Comparison of ENCODE assay signal across 17 cellular contexts in genomic region chr2:164522561-164522981, GRCh38.
DNase-seq lines count a peak whose midpoint lies in the region; ATAC-seq and TF ChIP-seq lines count a peak whose summit lies in the region.
"Had no signal": no experiment of that assay in that cellular context is flagged by ENCODE, and none has a peak within 500 bp of the region (broad histone marks: within the 10 kb centered on the region; RNA-seq: fewer than 3 reads in every experiment).

No MANE protein-coding gene starts in this region.

- no peak overlapping the region for H3K4me3 Mint-ChIP-seq in T-helper 2 cell treated with Interferon-gamma antibody and Interleukin-4, amounts not matched to agents 5 μg/mL and 100 μg/mL, for 36 hours
- H3K4me3 Mint-ChIP-seq: B cell; CD4-positive, alpha-beta memory T cell; IgD-negative memory B cell had no signal

- no peaks in the 10 kb centered on the region for H3K27me3 ChIP-seq in spleen (replicated peaks in 1 of 7)
- H3K27me3 ChIP-seq: SJSA1 had no signal

- H3K4me3 ChIP-seq in epithelial cell of esophagus (ENCODE audit: low read length): no peak overlapping the region
- no peak overlapping the region for H3K4me3 ChIP-seq in spleen
- H3K4me3 ChIP-seq: SJSA1 had no signal

- intact Hi-C loops in spleen (cut with DNase I; ENCODE audit: low total_unique reads): no loop called here

- in situ Hi-C loops in ACHN (cut with HindIII; ENCODE audit: low pct_ligation_motif_present, low pct_unique_long_range_greater_than_20kb, low sequenced_read_pairs): no loop called here

- WGBS in spleen, 5 donors: 71 to 78% (median 76%) methylated on average over 3 of the region's 3 CpGs

- peak; percentile 79 for DNase-seq in ACHN
- DNase-seq in HK-2 (ENCODE audit: unreplicated experiment): peak; percentile 63
- peak; percentile 19 for DNase-seq in epithelial cell of esophagus (ENCODE audit: low read depth)
- peak; percentile 78 for DNase-seq in myocyte (ENCODE audit: low read depth)
- no peak for DNase-seq in spleen
- no peak for DNase-seq in T-helper 2 cell treated with Interferon-gamma antibody and Interleukin-4, amounts not matched to agents 5 μg/mL and 100 μg/mL, for 36 hours (ENCODE audit: low spot score)
- DNase-seq: CD4-positive, alpha-beta memory T cell; MV-4-11; NCI-H1417 treated with DMSO at 0.1 percent for 48 hours; NCI-H2029; NCI-H2171 treated with DMSO at 0.1 percent for 48 hours; RPMI8226 had no signal

- H3K4me1 Mint-ChIP-seq in T-helper 2 cell treated with Interferon-gamma antibody and Interleukin-4, amounts not matched to agents 5 μg/mL and 100 μg/mL, for 36 hours (ENCODE audit: low read depth): no peaks in the 10 kb centered on the region
- H3K4me1 Mint-ChIP-seq: B cell; CD4-positive, alpha-beta memory T cell; IgD-negative memory B cell had no signal

- H3K27ac Mint-ChIP-seq in T-helper 2 cell treated with Interferon-gamma antibody and Interleukin-4, amounts not matched to agents 5 μg/mL and 100 μg/mL, for 36 hours: no peak overlapping the region
- H3K27ac Mint-ChIP-seq: B cell; CD4-positive, alpha-beta memory T cell; IgD-negative memory B cell had no signal

- TF ChIP-seq POLR2A in spleen (IDR thresholded peaks at IDR 0.05): no peak

- H3K4me1 ChIP-seq in spleen: no peaks in the 10 kb centered on the region
- H3K4me1 ChIP-seq: SJSA1 had no signal

- TF ChIP-seq CTCF in epithelial cell of esophagus (IDR thresholded peaks at IDR 0.05; ENCODE audit: insufficient read depth, low read depth, low read length, missing control alignments) (no peak), spleen (IDR thresholded peaks at IDR 0.05 in 8 of 11, conservative IDR thresholded peaks at IDR 0.05 in 3 of 11) (no peak)

- H3K27me3 Mint-ChIP-seq in T-helper 2 cell treated with Interferon-gamma antibody and Interleukin-4, amounts not matched to agents 5 μg/mL and 100 μg/mL, for 36 hours (ENCODE audit: low read depth): no peaks in the 10 kb centered on the region
- H3K27me3 Mint-ChIP-seq: B cell; CD4-positive, alpha-beta memory T cell; IgD-negative memory B cell had no signal

- H3K27ac ChIP-seq in spleen: no peak overlapping the region
- H3K27ac ChIP-seq: SJSA1 had no signal

- H3K36me3 ChIP-seq in spleen: no peaks in the 10 kb centered on the region
- H3K36me3 ChIP-seq: SJSA1 had no signal

- ATAC-seq in GM21619 (IDR thresholded peaks at IDR 0.05; ENCODE audit: unreplicated experiment): no peak
- no peak for ATAC-seq in HG03139 (IDR thresholded peaks at IDR 0.05; ENCODE audit: unreplicated experiment)

- H3K9me3 Mint-ChIP-seq in T-helper 2 cell treated with Interferon-gamma antibody and Interleukin-4, amounts not matched to agents 5 μg/mL and 100 μg/mL, for 36 hours: peaks cover 9% of the 10 kb centered on the region

- peaks cover 0 to 36% (median 17%) of the 10 kb centered on the region in 8 donors for H3K9me3 ChIP-seq in spleen
- H3K9me3 ChIP-seq: SJSA1 had no signal

- no peaks in the 10 kb centered on the region for H3K36me3 Mint-ChIP-seq in T-helper 2 cell treated with Interferon-gamma antibody and Interleukin-4, amounts not matched to agents 5 μg/mL and 100 μg/mL, for 36 hours (ENCODE audit: low read depth)
- H3K36me3 Mint-ChIP-seq: CD4-positive, alpha-beta memory T cell; IgD-negative memory B cell had no signal

Comparison
In these comparisons a context has a peak if more than half of its experiments do, and no peak if none do; other contexts are left out.
1. DNase-seq: peak in ACHN (single experiment), HK-2 (single experiment), epithelial cell of esophagus (single experiment) and myocyte (single experiment); none in spleen (single experiment) and T-helper 2 cell treated with Interferon-gamma antibody and Interleukin-4, amounts not matched to agents 5 μg/mL and 100 μg/mL, for 36 hours (single experiment).